Comparison of ENCODE assay signal across 2 cellular contexts in the genomic region with DNA sequence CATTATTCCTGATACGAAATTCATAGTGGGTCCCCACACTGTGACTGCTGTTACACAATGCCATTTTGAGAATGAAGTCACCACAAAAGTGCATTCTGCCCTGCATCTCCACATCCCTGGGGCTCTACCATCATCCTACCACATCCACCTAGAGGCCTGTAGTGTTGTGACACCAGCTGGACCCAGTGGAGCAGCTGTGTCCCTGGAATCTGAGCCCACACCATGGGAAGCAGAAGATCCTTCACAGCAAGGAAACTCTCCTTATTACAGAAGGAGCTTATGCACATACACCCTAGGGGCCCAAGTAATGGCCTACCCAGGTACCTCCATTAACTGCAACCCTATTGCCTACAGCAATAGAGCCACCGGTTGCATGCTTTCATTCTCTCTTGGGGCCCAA.
TF ChIP-seq lines count a peak whose summit lies in the region.

No MANE protein-coding gene starts in this region.

TF ChIP-seq in WTC11, 78 proteins besides CTCF, POLR2A, EP300 and RAD21 (continued from another document):
- no peak for TF ChIP-seq ZNF219 (CRISPR knock-in tag; IDR thresholded peaks at IDR 0.05; ENCODE audit: borderline replicate concordance)
- TF ChIP-seq, protein P1, sequence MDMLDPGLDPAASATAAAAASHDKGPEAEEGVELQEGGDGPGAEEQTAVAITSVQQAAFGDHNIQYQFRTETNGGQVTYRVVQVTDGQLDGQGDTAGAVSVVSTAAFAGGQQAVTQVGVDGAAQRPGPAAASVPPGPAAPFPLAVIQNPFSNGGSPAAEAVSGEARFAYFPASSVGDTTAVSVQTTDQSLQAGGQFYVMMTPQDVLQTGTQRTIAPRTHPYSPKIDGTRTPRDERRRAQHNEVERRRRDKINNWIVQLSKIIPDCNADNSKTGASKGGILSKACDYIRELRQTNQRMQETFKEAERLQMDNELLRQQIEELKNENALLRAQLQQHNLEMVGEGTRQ (CRISPR knock-in tag; IDR thresholded peaks at IDR 0.05), result no peak
- TF ChIP-seq, protein P2, sequence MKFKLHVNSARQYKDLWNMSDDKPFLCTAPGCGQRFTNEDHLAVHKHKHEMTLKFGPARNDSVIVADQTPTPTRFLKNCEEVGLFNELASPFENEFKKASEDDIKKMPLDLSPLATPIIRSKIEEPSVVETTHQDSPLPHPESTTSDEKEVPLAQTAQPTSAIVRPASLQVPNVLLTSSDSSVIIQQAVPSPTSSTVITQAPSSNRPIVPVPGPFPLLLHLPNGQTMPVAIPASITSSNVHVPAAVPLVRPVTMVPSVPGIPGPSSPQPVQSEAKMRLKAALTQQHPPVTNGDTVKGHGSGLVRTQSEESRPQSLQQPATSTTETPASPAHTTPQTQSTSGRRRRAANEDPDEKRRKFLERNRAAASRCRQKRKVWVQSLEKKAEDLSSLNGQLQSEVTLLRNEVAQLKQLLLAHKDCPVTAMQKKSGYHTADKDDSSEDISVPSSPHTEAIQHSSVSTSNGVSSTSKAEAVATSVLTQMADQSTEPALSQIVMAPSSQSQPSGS (CRISPR knock-in tag; IDR thresholded peaks at IDR 0.05; ENCODE audit: borderline replicate concordance, low read depth), result no peak
- no peak for TF ChIP-seq CBFB (CRISPR knock-in tag; IDR thresholded peaks at IDR 0.05; ENCODE audit: low read depth)
- TF ChIP-seq, protein P3, sequence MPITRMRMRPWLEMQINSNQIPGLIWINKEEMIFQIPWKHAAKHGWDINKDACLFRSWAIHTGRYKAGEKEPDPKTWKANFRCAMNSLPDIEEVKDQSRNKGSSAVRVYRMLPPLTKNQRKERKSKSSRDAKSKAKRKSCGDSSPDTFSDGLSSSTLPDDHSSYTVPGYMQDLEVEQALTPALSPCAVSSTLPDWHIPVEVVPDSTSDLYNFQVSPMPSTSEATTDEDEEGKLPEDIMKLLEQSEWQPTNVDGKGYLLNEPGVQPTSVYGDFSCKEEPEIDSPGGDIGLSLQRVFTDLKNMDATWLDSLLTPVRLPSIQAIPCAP (CRISPR knock-in tag; IDR thresholded peaks at IDR 0.05), result no peak
- no peak for TF ChIP-seq TEAD1 (CRISPR knock-in tag; IDR thresholded peaks at IDR 0.05)
- TF ChIP-seq, protein P4, sequence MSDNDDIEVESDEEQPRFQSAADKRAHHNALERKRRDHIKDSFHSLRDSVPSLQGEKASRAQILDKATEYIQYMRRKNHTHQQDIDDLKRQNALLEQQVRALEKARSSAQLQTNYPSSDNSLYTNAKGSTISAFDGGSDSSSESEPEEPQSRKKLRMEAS (CRISPR knock-in tag; IDR thresholded peaks at IDR 0.05), result no peak
- no peak for TF ChIP-seq NFE2L1 (CRISPR knock-in tag; IDR thresholded peaks at IDR 0.05)
- no peak for TF ChIP-seq SMAD3 (CRISPR knock-in tag; IDR thresholded peaks at IDR 0.05; ENCODE audit: borderline replicate concordance)
- TF ChIP-seq FOXP1 (CRISPR knock-in tag; IDR thresholded peaks at IDR 0.05; ENCODE audit: borderline replicate concordance), result no peak

TF ChIP-seq in HEK293T, 16 proteins besides CTCF, POLR2A, EP300 and RAD21 (continued from another document):
- TF ChIP-seq, protein P5, sequence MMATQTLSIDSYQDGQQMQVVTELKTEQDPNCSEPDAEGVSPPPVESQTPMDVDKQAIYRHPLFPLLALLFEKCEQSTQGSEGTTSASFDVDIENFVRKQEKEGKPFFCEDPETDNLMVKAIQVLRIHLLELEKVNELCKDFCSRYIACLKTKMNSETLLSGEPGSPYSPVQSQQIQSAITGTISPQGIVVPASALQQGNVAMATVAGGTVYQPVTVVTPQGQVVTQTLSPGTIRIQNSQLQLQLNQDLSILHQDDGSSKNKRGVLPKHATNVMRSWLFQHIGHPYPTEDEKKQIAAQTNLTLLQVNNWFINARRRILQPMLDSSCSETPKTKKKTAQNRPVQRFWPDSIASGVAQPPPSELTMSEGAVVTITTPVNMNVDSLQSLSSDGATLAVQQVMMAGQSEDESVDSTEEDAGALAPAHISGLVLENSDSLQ (IDR thresholded peaks at IDR 0.05), result no peak
- TF ChIP-seq LEF1 (IDR thresholded peaks at IDR 0.05; ENCODE audit: borderline replicate concordance), result no peak
- TF ChIP-seq SP1 (IDR thresholded peaks at IDR 0.05), result no peak
- TF ChIP-seq TARDBP (IDR thresholded peaks at IDR 0.05), result no peak
